19 cellular contexts compared by ENCODE assay signal in genomic region chr1:244089561-244089960, GRCh38. TPM values are rescaled to one million over a fixed set of nuclear protein-coding genes. Genes with fewer than 3 reads are reported as not detected.
DNase-seq lines count a peak whose midpoint lies in the region; ATAC-seq, FAIRE-seq and TF ChIP-seq lines count a peak whose summit lies in the region.
"Had no signal": no experiment of that assay in that cellular context is flagged by ENCODE, and none has a peak within 500 bp of the region (broad histone marks: within the 10 kb centered on the region; RNA-seq: fewer than 3 reads in every experiment).

No MANE protein-coding gene starts in this region.

- H3K9me3 ChIP-seq in hepatocyte (ENCODE audit: low read depth): no peaks in the 10 kb centered on the region

- peaks cover 3% of the 10 kb centered on the region for H3K9me3 Mint-ChIP-seq in nephron

- no peaks in the 10 kb centered on the region for H3K79me2 ChIP-seq in hepatocyte

- no peaks in the 10 kb centered on the region for H3K36me3 ChIP-seq in hepatocyte (replicated peaks; ENCODE audit: insufficient read depth, low read depth)
- H3K36me3 ChIP-seq: BLaER1 had no signal

- H3K27me3 Mint-ChIP-seq in nephron (ENCODE audit: low read depth): peaks cover 4% of the 10 kb centered on the region

- no peaks in the 10 kb centered on the region for H3K9me2 ChIP-seq in hepatocyte (replicated peaks; ENCODE audit: insufficient read depth)

- no peak overlapping the region for H2AFZ ChIP-seq in hepatocyte

- no peak for ATAC-seq in HG03175 (IDR thresholded peaks at IDR 0.05; ENCODE audit: unreplicated experiment)
- ATAC-seq: SK-N-SH treated with all-trans-retinoic acid at 6 μM for 48 hours had no signal

- DNase-seq in ELF-1 (ENCODE audit: low read depth, low spot score): peak; percentile 20
- DNase-seq in RCC 7860 (ENCODE audit: low spot score): peak; percentile 10
- DNase-seq in hepatocyte (ENCODE audit: low spot score): peak; percentile 38
- no peak for DNase-seq in GM03348 (ENCODE audit: low spot score)
- DNase-seq in HuH-7.5 (ENCODE audit: low spot score): no peak
- DNase-seq: CD4-positive, alpha-beta memory T cell; MM.1S; NCI-H1092; NCI-H146; NCI-H2081 treated with DMSO at 0.1 percent for 48 hours; NCI-H510A treated with DMSO at 0.1 percent for 48 hours; NCI-H774; SHP77 had no signal

- no peaks in the 10 kb centered on the region for H4K20me1 ChIP-seq in hepatocyte (ENCODE audit: insufficient read depth, poor library complexity, severe bottlenecking)
- H4K20me1 ChIP-seq: BLaER1 had no signal

- peak overlapping the region; percentile 10 for H3K27ac ChIP-seq in hepatocyte
- H3K27ac ChIP-seq: BLaER1 had no signal

- H3K4me1 ChIP-seq in hepatocyte (ENCODE audit: insufficient read depth): peaks cover 33% of the 10 kb centered on the region

- TF ChIP-seq CTCF in hepatocyte (IDR thresholded peaks at IDR 0.05; ENCODE audit: poor library complexity) (no peak), nephron (IDR thresholded peaks at IDR 0.05; ENCODE audit: unreplicated experiment in 3 of 3) (no peak)

- no peaks in the 10 kb centered on the region for H3K36me3 Mint-ChIP-seq in nephron (ENCODE audit: low read depth)
- H3K36me3 Mint-ChIP-seq: CD4-positive, alpha-beta memory T cell had no signal

- H3K4me1 Mint-ChIP-seq in nephron: peaks cover 14% of the 10 kb centered on the region

- no peak overlapping the region for H3K4me3 Mint-ChIP-seq in nephron
- H3K4me3 Mint-ChIP-seq: CD4-positive, alpha-beta memory T cell had no signal

- H3K27me3 ChIP-seq in hepatocyte: no peaks in the 10 kb centered on the region
- H3K27me3 ChIP-seq: BLaER1 had no signal

- WGBS in hepatocyte (ENCODE audit: low lambda C conversion rate, missing lambda C conversion rate): 22% methylated on average over 8 of the region's 8 CpGs

- H3K4me3 ChIP-seq in hepatocyte: no peak overlapping the region
- H3K4me3 ChIP-seq: BLaER1 had no signal

- H3K27ac Mint-ChIP-seq in nephron: peak overlapping the region; percentile 43 to 56 (median 51)
- H3K27ac Mint-ChIP-seq: CD4-positive, alpha-beta memory T cell had no signal

- peak; percentile 44 for FAIRE-seq in RCC 7860 (lab: Jason Lieb, UNC)
- FAIRE-seq: H54, HTR-8/SVneo had no signal

- peak overlapping the region; percentile 30 for H3K4me2 ChIP-seq in hepatocyte
- H3K4me2 ChIP-seq: BLaER1 had no signal

RNA-seq across cellular contexts. Expression of gene ZBTB18, which starts 38.5 kb away (rescaled TPM):
- 9.6 and 10.9 TPM in 2 replicates for total RNA-seq in hepatocyte
- polyA plus RNA-seq in hepatocyte: 1.1 and 1.2 TPM in 2 replicates

Comparison
In these comparisons a context has a peak if more than half of its experiments do, and no peak if none do; other contexts are left out.
1. DNase-seq: peak in ELF-1 (single experiment), RCC 7860 (single experiment) and hepatocyte (single experiment); none in GM03348 (single experiment) and HuH-7.5 (single experiment).